ENCODE assay signal across 9 cellular contexts in the genomic region with DNA sequence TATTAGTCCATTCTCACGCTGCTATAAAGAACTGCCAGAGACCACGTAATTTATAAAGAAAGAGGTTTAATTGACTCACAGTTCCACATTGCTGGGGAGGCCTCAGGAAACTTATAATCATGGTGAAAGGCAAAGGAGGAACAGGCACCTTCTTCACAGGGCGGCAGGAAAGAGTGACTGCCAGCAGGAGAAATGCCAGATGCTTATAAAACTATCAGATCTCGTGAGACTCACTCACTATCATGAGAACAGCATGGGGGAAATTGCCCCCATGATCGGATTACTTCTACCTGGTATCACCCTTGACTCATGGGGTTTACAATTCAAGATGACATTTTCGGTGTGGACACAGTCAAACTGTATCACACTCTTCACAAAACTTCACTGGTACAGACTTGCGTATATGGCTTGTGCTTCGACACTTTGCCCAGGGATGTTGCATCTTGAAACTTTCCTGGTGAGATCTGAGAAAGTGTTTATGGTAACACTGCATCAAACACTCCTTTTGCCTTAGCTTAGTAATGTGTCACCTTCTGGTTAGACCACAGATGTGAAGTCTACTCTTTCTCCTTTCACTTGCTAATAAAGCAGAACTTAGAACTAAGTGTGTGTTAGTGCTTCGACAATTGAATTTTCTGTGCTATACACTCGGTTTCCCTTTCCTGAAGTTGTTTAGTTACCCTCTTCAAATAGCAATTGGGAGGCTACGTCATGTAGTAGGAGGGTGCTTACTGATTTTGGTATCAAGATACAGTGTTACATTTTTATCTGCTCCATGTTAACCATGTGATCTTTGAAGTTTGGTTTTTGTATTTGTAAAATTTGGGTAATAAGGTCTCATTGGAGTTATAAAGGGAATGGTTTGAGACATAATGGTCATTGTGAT.
A peak's percentile ranks its signal among the peaks of the same experiment; 100 is the strongest.
DNase-seq lines count a peak whose midpoint lies in the region; ATAC-seq and TF ChIP-seq lines count a peak whose summit lies in the region.
"Had no signal": no experiment of that assay in that cellular context is flagged by ENCODE, and none has a peak within 500 bp of the region (broad histone marks: within the 10 kb centered on the region; RNA-seq: fewer than 3 reads in every experiment).

No MANE protein-coding gene starts in this region.

- peak; percentile 58 for ATAC-seq in HG03469 (IDR thresholded peaks at IDR 0.05; ENCODE audit: unreplicated experiment)
- peak; percentile 95 for ATAC-seq in stimulated activated memory B cell treated with anti-CD40 and anti-IgM and Interleukin-4, amounts not matched to agents 10 μg/mL and 1 μg/mL and 100 μg/mL, for 72 hours

- TF ChIP-seq CTCF in coronary artery (IDR thresholded peaks at IDR 0.05), result no peak

- H3K27ac ChIP-seq in coronary artery, result peak overlapping the region in 1 of 2 donors; percentile 3

- H3K27me3 Mint-ChIP-seq in activated naive CD4-positive, alpha-beta T cell treated with anti-CD3 and anti-CD28 coated beads, Interleukin-2, amount 50 U/mL, for 24 hours, result no peaks in the 10 kb centered on the region
- no peaks in the 10 kb centered on the region for H3K27me3 Mint-ChIP-seq in stimulated activated memory B cell treated with anti-CD40 and anti-IgM and Interleukin-4, amounts not matched to agents 10 μg/mL and 1 μg/mL and 100 μg/mL, for 72 hours

- peaks cover 7% of the 10 kb centered on the region for H3K36me3 Mint-ChIP-seq in activated naive CD4-positive, alpha-beta T cell treated with anti-CD3 and anti-CD28 coated beads, Interleukin-2, amount 50 U/mL, for 24 hours
- no peaks in the 10 kb centered on the region for H3K36me3 Mint-ChIP-seq in stimulated activated memory B cell treated with anti-CD40 and anti-IgM and Interleukin-4, amounts not matched to agents 10 μg/mL and 1 μg/mL and 100 μg/mL, for 72 hours

- DNase-seq in activated effector memory CD4-positive, alpha-beta T cell treated with anti-CD3 and anti-CD28 coated beads, Interleukin-2, amount 50 U/mL, for 16 hours, result peak; percentile 70
- no peak for DNase-seq in activated effector memory CD4-positive, alpha-beta T cell treated with Interleukin-2 at 50 U/mL for 16 hours
- DNase-seq in inferior parietal cortex (ENCODE audit: extremely low spot score) (no peak), coronary artery (ENCODE audit: low spot score) (no peak), A172 (ENCODE audit: low spot score) (no peak)
- DNase-seq: MG63 had no signal

- peak overlapping the region; percentile 75 for H3K27ac Mint-ChIP-seq in activated naive CD4-positive, alpha-beta T cell treated with anti-CD3 and anti-CD28 coated beads, Interleukin-2, amount 50 U/mL, for 24 hours
- H3K27ac Mint-ChIP-seq in stimulated activated memory B cell treated with anti-CD40 and anti-IgM and Interleukin-4, amounts not matched to agents 10 μg/mL and 1 μg/mL and 100 μg/mL, for 72 hours, result peak overlapping the region; percentile 90

- H3K4me1 Mint-ChIP-seq in activated naive CD4-positive, alpha-beta T cell treated with anti-CD3 and anti-CD28 coated beads, Interleukin-2, amount 50 U/mL, for 24 hours, result peaks cover 38% of the 10 kb centered on the region
- H3K4me1 Mint-ChIP-seq in stimulated activated memory B cell treated with anti-CD40 and anti-IgM and Interleukin-4, amounts not matched to agents 10 μg/mL and 1 μg/mL and 100 μg/mL, for 72 hours, result peaks cover 51% of the 10 kb centered on the region

- H3K4me3 Mint-ChIP-seq in activated naive CD4-positive, alpha-beta T cell treated with anti-CD3 and anti-CD28 coated beads, Interleukin-2, amount 50 U/mL, for 24 hours, result peak overlapping the region; percentile 43
- H3K4me3 Mint-ChIP-seq in stimulated activated memory B cell treated with anti-CD40 and anti-IgM and Interleukin-4, amounts not matched to agents 10 μg/mL and 1 μg/mL and 100 μg/mL, for 72 hours, result peak overlapping the region; percentile 60

- H3K9me3 Mint-ChIP-seq in activated naive CD4-positive, alpha-beta T cell treated with anti-CD3 and anti-CD28 coated beads, Interleukin-2, amount 50 U/mL, for 24 hours, result no peaks in the 10 kb centered on the region
- no peaks in the 10 kb centered on the region for H3K9me3 Mint-ChIP-seq in stimulated activated memory B cell treated with anti-CD40 and anti-IgM and Interleukin-4, amounts not matched to agents 10 μg/mL and 1 μg/mL and 100 μg/mL, for 72 hours

- no peak overlapping the region for H3K4me3 ChIP-seq in coronary artery
- H3K4me3 ChIP-seq: MG63 had no signal
